25 cellular contexts compared by ENCODE assay signal in genomic region chr7:98978672-98979071, GRCh38.
"Had no signal": no experiment of that assay in that cellular context is flagged by ENCODE, and none has a peak within 500 bp of the region (broad histone marks: within the 10 kb centered on the region; RNA-seq: fewer than 3 reads in every experiment).

No MANE protein-coding gene starts in this region.

- H3K4me3 ChIP-seq: SK-N-MC had no signal

- DNase-seq: activated B cell treated with CpG ODN at 0.5 μM for 24 hours; activated CD4-positive, alpha-beta T cell treated with anti-CD3 and anti-CD28 coated beads for 1 hour; activated CD4-positive, alpha-beta T cell treated with anti-CD3 and anti-CD28 coated beads, Interleukin-2, amount 10 ng/mL, durations not matched to agents 24 days and 14 days; activated CD4-positive, alpha-beta T cell treated with anti-CD3 and anti-CD28 coated beads, Interleukin-2, amount 50 U/mL, for 48 hours; activated gamma-delta T cell; activated naive CD4-positive, alpha-beta T cell treated with anti-CD3 and anti-CD28 coated beads for 36 hours; activated T-cell treated with anti-CD3 and anti-CD28 coated beads, Interleukin-2, amount 50 U/mL, for 1 hour; amygdala; Kasumi-1; KBM-7; NCI-H1105 treated with DMSO at 0.1 percent for 48 hours; NCI-H1436 treated with DMSO at 0.1 percent for 48 hours; NCI-H2029; NCI-H345; NCI-H510A; NCI-H526 treated with DMSO at 0.1 percent for 48 hours; NK-92 treated with Interleukin-12 subunit alpha and Interleukin-12 subunit beta, amount 100 ng/mL, for 24 hours; OCI-M1; RPMI8226; T-cell; T-helper 2 cell; T1000 had no signal

- ATAC-seq: Panc1, Right ventricle myocardium inferior, T-cell had no signal

- H3K27ac ChIP-seq: SK-N-MC had no signal
